In genomic region chr7:129750091-129750870, GRCh38 we compare ENCODE assay signal across 2 cellular contexts.
TF ChIP-seq lines count a peak whose summit lies in the region.

No MANE protein-coding gene starts in this region.

TF ChIP-seq in K562, 482 proteins besides CTCF, POLR2A, EP300 and RAD21 (continued from another document and continues in another):
- TF ChIP-seq ZNF140 (CRISPR knock-in tag; IDR thresholded peaks at IDR 0.05) (no peak), NCOR1 (IDR thresholded peaks at IDR 0.05) (peak; percentile 90), CXXC5 (CRISPR knock-in tag; IDR thresholded peaks at IDR 0.05) (peak; percentile 69), DLX4 (CRISPR knock-in tag; IDR thresholded peaks at IDR 0.05) (no peak), FUS (optimal IDR thresholded peaks at IDR 0.05; ENCODE audit: low read depth, low read length) (no peak), ZNF584 (CRISPR knock-in tag; IDR thresholded peaks at IDR 0.05; ENCODE audit: low read depth) (no peak), SIRT6 (IDR thresholded peaks at IDR 0.05; ENCODE audit: low read depth, low read length) (no peak), ZNF316 (IDR thresholded peaks at IDR 0.05) (no peak), CTBP1 (IDR thresholded peaks at IDR 0.05; ENCODE audit: borderline replicate concordance) (0 out of 2 replicates have a peak, but pooled peaks have one; percentile 35), GATAD2B (IDR thresholded peaks at IDR 0.05; ENCODE audit: borderline replicate concordance) (0 out of 2 replicates have a peak, but pooled peaks have one; percentile 29), MAFF (IDR thresholded peaks at IDR 0.05; ENCODE audit: low read length) (peak; percentile 20; the same call in 1 of the 2 replicates), ARID1B (IDR thresholded peaks at IDR 0.05) (peak; percentile 91), MAFG (tag; conservative IDR thresholded peaks at IDR 0.05) (0 out of 2 replicates have a peak, but pooled peaks have one; percentile 17), ARID2 (IDR thresholded peaks at IDR 0.05) (no peak), PML (IDR thresholded peaks at IDR 0.05; ENCODE audit: low read length) (peak; percentile 87), MXI1 (IDR thresholded peaks at IDR 0.05; ENCODE audit: low read depth, low read length) (peak; percentile 64), TGIF2 (CRISPR knock-in tag; IDR thresholded peaks at IDR 0.05) (no peak), CREM (IDR thresholded peaks at IDR 0.05; ENCODE audit: low read depth) (0 out of 2 replicates have a peak, but pooled peaks have one; percentile 44), CEBPB (tag; IDR thresholded peaks at IDR 0.05) (peak; percentile 80), SAFB2 (IDR thresholded peaks at IDR 0.05; ENCODE audit: borderline replicate concordance, low read depth, low read length, severe bottlenecking) (no peak)
- TF ChIP-seq, protein P1, sequence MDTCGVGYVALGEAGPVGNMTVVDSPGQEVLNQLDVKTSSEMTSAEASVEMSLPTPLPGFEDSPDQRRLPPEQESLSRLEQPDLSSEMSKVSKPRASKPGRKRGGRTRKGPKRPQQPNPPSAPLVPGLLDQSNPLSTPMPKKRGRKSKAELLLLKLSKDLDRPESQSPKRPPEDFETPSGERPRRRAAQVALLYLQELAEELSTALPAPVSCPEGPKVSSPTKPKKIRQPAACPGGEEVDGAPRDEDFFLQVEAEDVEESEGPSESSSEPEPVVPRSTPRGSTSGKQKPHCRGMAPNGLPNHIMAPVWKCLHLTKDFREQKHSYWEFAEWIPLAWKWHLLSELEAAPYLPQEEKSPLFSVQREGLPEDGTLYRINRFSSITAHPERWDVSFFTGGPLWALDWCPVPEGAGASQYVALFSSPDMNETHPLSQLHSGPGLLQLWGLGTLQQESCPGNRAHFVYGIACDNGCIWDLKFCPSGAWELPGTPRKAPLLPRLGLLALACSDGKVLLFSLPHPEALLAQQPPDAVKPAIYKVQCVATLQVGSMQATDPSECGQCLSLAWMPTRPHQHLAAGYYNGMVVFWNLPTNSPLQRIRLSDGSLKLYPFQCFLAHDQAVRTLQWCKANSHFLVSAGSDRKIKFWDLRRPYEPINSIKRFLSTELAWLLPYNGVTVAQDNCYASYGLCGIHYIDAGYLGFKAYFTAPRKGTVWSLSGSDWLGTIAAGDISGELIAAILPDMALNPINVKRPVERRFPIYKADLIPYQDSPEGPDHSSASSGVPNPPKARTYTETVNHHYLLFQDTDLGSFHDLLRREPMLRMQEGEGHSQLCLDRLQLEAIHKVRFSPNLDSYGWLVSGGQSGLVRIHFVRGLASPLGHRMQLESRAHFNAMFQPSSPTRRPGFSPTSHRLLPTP (IDR thresholded peaks at IDR 0.05; ENCODE audit: borderline replicate concordance, extremely low read depth, insufficient read length), result no peak
- TF ChIP-seq, protein P2, sequence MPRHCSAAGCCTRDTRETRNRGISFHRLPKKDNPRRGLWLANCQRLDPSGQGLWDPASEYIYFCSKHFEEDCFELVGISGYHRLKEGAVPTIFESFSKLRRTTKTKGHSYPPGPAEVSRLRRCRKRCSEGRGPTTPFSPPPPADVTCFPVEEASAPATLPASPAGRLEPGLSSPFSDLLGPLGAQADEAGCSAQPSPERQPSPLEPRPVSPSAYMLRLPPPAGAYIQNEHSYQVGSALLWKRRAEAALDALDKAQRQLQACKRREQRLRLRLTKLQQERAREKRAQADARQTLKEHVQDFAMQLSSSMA (CRISPR knock-in tag; IDR thresholded peaks at IDR 0.05), result no peak
- TF ChIP-seq, protein P3, sequence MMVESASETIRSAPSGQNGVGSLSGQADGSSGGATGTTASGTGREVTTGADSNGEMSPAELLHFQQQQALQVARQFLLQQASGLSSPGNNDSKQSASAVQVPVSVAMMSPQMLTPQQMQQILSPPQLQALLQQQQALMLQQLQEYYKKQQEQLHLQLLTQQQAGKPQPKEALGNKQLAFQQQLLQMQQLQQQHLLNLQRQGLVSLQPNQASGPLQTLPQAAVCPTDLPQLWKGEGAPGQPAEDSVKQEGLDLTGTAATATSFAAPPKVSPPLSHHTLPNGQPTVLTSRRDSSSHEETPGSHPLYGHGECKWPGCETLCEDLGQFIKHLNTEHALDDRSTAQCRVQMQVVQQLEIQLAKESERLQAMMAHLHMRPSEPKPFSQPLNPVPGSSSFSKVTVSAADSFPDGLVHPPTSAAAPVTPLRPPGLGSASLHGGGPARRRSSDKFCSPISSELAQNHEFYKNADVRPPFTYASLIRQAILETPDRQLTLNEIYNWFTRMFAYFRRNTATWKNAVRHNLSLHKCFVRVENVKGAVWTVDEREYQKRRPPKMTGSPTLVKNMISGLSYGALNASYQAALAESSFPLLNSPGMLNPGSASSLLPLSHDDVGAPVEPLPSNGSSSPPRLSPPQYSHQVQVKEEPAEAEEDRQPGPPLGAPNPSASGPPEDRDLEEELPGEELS (CRISPR knock-in tag; IDR thresholded peaks at IDR 0.05; ENCODE audit: borderline replicate concordance), result no peak
- TF ChIP-seq, protein P4, sequence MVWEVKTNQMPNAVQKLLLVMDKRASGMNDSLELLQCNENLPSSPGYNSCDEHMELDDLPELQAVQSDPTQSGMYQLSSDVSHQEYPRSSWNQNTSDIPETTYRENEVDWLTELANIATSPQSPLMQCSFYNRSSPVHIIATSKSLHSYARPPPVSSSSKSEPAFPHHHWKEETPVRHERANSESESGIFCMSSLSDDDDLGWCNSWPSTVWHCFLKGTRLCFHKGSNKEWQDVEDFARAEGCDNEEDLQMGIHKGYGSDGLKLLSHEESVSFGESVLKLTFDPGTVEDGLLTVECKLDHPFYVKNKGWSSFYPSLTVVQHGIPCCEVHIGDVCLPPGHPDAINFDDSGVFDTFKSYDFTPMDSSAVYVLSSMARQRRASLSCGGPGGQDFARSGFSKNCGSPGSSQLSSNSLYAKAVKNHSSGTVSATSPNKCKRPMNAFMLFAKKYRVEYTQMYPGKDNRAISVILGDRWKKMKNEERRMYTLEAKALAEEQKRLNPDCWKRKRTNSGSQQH (CRISPR knock-in tag; IDR thresholded peaks at IDR 0.05), result 0 out of 2 replicates have a peak, but pooled peaks have one; percentile 41

TF ChIP-seq in GM23338, 12 proteins besides CTCF, POLR2A, EP300 and RAD21 (continued from another document):
- TF ChIP-seq, protein P5, sequence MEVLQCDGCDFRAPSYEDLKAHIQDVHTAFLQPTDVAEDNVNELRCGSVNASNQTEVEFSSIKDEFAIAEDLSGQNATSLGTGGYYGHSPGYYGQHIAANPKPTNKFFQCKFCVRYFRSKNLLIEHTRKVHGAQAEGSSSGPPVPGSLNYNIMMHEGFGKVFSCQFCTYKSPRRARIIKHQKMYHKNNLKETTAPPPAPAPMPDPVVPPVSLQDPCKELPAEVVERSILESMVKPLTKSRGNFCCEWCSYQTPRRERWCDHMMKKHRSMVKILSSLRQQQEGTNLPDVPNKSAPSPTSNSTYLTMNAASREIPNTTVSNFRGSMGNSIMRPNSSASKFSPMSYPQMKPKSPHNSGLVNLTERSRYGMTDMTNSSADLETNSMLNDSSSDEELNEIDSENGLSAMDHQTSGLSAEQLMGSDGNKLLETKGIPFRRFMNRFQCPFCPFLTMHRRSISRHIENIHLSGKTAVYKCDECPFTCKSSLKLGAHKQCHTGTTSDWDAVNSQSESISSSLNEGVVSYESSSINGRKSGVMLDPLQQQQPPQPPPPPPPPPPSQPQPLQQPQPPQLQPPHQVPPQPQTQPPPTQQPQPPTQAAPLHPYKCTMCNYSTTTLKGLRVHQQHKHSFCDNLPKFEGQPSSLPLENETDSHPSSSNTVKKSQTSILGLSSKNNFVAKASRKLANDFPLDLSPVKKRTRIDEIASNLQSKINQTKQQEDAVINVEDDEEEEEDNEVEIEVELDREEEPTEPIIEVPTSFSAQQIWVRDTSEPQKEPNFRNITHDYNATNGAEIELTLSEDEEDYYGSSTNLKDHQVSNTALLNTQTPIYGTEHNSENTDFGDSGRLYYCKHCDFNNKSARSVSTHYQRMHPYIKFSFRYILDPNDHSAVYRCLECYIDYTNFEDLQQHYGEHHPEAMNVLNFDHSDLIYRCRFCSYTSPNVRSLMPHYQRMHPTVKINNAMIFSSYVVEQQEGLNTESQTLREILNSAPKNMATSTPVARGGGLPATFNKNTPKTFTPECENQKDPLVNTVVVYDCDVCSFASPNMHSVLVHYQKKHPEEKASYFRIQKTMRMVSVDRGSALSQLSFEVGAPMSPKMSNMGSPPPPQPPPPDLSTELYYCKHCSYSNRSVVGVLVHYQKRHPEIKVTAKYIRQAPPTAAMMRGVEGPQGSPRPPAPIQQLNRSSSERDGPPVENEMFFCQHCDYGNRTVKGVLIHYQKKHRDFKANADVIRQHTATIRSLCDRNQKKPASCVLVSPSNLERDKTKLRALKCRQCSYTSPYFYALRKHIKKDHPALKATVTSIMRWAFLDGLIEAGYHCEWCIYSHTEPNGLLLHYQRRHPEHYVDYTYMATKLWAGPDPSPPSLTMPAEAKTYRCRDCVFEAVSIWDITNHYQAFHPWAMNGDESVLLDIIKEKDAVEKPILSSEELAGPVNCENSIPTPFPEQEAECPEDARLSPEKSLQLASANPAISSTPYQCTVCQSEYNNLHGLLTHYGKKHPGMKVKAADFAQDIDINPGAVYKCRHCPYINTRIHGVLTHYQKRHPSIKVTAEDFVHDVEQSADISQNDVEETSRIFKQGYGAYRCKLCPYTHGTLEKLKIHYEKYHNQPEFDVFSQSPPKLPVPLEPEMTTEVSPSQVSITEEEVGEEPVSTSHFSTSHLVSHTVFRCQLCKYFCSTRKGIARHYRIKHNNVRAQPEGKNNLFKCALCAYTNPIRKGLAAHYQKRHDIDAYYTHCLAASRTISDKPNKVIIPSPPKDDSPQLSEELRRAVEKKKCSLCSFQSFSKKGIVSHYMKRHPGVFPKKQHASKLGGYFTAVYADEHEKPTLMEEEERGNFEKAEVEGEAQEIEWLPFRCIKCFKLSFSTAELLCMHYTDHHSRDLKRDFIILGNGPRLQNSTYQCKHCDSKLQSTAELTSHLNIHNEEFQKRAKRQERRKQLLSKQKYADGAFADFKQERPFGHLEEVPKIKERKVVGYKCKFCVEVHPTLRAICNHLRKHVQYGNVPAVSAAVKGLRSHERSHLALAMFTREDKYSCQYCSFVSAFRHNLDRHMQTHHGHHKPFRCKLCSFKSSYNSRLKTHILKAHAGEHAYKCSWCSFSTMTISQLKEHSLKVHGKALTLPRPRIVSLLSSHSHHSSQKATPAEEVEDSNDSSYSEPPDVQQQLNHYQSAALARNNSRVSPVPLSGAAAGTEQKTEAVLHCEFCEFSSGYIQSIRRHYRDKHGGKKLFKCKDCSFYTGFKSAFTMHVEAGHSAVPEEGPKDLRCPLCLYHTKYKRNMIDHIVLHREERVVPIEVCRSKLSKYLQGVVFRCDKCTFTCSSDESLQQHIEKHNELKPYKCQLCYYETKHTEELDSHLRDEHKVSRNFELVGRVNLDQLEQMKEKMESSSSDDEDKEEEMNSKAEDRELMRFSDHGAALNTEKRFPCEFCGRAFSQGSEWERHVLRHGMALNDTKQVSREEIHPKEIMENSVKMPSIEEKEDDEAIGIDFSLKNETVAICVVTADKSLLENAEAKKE (CRISPR knock-in tag; IDR thresholded peaks at IDR 0.05), result no peak
- TF ChIP-seq REST (IDR thresholded peaks at IDR 0.05; ENCODE audit: unreplicated experiment) (no peak), ZNF331 (CRISPR knock-in tag; IDR thresholded peaks at IDR 0.05; ENCODE audit: low read depth) (no peak), ETS1 (IDR thresholded peaks at IDR 0.05) (no peak), ZNF114 (CRISPR knock-in tag; IDR thresholded peaks at IDR 0.05) (no peak), EZH2phosphoT487 (IDR thresholded peaks at IDR 0.05; ENCODE audit: unreplicated experiment) (no peak)
